11 cellular contexts compared by ENCODE assay signal in the genomic region with DNA sequence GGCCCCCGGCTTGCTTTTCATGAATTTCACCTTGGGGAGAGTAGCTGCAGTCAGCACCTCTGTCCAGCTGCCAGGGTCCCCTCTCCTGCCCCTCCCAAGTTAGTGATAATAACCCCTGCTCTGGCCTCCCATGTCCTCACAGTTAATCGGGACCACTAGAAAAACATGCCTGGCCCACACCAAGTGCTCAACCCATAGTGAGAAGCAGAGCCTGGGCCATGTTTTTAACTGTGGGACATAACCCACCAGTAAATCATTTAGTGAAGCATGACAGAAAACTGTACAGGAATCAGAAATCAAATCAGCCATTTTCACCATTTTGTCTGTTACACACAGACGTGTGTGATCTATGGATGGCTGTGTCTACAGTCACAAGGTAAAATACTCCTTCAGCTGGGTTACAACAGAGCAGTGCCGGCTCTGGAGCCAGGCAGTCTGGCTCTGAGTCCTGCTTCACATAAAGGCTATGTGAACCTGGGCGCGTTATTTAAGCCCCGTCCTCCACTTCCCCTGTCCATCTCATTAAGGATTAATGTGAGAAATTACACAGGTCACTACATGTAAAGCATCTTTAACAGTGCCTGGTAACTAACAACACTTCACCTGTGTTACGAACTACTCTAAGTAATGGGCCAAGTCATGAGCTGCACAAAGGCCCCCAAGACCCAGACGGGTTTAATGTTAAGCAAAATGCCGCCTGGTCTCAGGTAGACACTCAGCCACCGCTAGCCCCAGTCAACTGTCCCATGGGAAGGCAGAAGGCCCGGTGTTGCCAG. TPM values are rescaled to one million over a fixed set of nuclear protein-coding genes. Genes with fewer than 3 reads are reported as not detected.
DNase-seq lines count a peak whose midpoint lies in the region; ATAC-seq, FAIRE-seq and TF ChIP-seq lines count a peak whose summit lies in the region.
"Had no signal": no experiment of that assay in that cellular context is flagged by ENCODE, and none has a peak within 500 bp of the region (broad histone marks: within the 10 kb centered on the region; RNA-seq: fewer than 3 reads in every experiment).

No MANE protein-coding gene starts in this region.

- H2AK5ac ChIP-seq in IMR-90 (ENCODE audit: low read depth, low read length) = no peak overlapping the region

- H2AK9ac ChIP-seq in IMR-90 (replicated peaks; ENCODE audit: low read depth, low read length, poor library complexity) = no peak overlapping the region

- FAIRE-seq in bronchial epithelial cell (lab: Jason Lieb, UNC) = no peak
- FAIRE-seq: D721Med had no signal

- H3K27ac Mint-ChIP-seq in CD4-positive, alpha-beta memory T cell = peak overlapping the region in 6 of 7 donors; percentile 66 to 86 (median 78)
- peak overlapping the region; percentile 23 to 80 (median 39) for H3K27ac Mint-ChIP-seq in nephron

- H4K91ac ChIP-seq in IMR-90 (ENCODE audit: insufficient read depth, low read depth, low read length) = no peak overlapping the region

- H2BK5ac ChIP-seq in IMR-90 (ENCODE audit: low read depth, low read length, poor library complexity, severe bottlenecking) = peak overlapping the region; percentile 14

- H3K4me1 Mint-ChIP-seq in CD4-positive, alpha-beta memory T cell = peaks cover 27 to 53% (median 44%) of the 10 kb centered on the region in 4 donors
- peaks cover 22% of the 10 kb centered on the region for H3K4me1 Mint-ChIP-seq in nephron

- H3K27me3 Mint-ChIP-seq in CD4-positive, alpha-beta memory T cell = peaks cover 0 to 1% of the 10 kb centered on the region in 2 donors
- H3K27me3 Mint-ChIP-seq in nephron (ENCODE audit: low read depth) = no peaks in the 10 kb centered on the region

- no peak overlapping the region for H3K27ac ChIP-seq in CD4-positive, alpha-beta memory T cell (ENCODE audit: low read depth, low read length)
- H3K27ac ChIP-seq in IMR-90 (ENCODE audit: insufficient read depth, low read length) = no peak overlapping the region

- H3K4me1 ChIP-seq in CD4-positive, alpha-beta memory T cell (ENCODE audit: insufficient read depth, low read length) = peaks cover 50% of the 10 kb centered on the region
- peaks cover 10% of the 10 kb centered on the region; the same call in 1 of the 2 replicates for H3K4me1 ChIP-seq in IMR-90 (ENCODE audit: control insufficient read depth, insufficient read depth, low read length)

- H2BK15ac ChIP-seq in IMR-90 (ENCODE audit: low read depth, low read length) = no peak overlapping the region

- H2AFZ ChIP-seq in IMR-90 (replicated peaks; ENCODE audit: low read length, poor library complexity) = no peak overlapping the region

- H3K27me3 ChIP-seq in CD4-positive, alpha-beta memory T cell (ENCODE audit: insufficient read depth, low read length) = no peaks in the 10 kb centered on the region
- H3K27me3 ChIP-seq in IMR-90 (ENCODE audit: control insufficient read depth, insufficient read depth, low read length) (no peaks in the 10 kb centered on the region), bronchial epithelial cell (ENCODE audit: control insufficient read depth, insufficient read depth, low read length) (no peaks in the 10 kb centered on the region)

- peak overlapping the region in 1 of 8 donors; percentile 49 for H3K4me3 Mint-ChIP-seq in CD4-positive, alpha-beta memory T cell
- no peak overlapping the region for H3K4me3 Mint-ChIP-seq in nephron

- H2BK120ac ChIP-seq in IMR-90 (ENCODE audit: low read depth, low read length) = no peak overlapping the region

- no peak overlapping the region for H3K4me2 ChIP-seq in IMR-90 (ENCODE audit: low read depth, low read length)

- H3K4me3 ChIP-seq in CD4-positive, alpha-beta memory T cell (ENCODE audit: low read length in 2 of 2) = no peak overlapping the region
- H3K4me3 ChIP-seq in IMR-90 (ENCODE audit: insufficient read depth, low read depth, low read length) (no peak overlapping the region), bronchial epithelial cell (ENCODE audit: low read depth, low read length) (no peak overlapping the region)
- H3K4me3 ChIP-seq: thoracic aorta had no signal

- H4K20me1 ChIP-seq in IMR-90 (ENCODE audit: insufficient read depth, low read length) = peaks cover 71% of the 10 kb centered on the region

- BruUV-seq in IMR-90 (replicated peaks; lab: Mats Ljungman, UMichigan) = no TSS peak

- no peak overlapping the region for H2BK20ac ChIP-seq in IMR-90 (ENCODE audit: low read depth, low read length)

- no peak for ATAC-seq in IMR-90 (ENCODE audit: low read depth)

- H3K79me1 ChIP-seq in IMR-90 (ENCODE audit: low read depth in 1 of 2, low read length in 2 of 2) = peaks cover 49 to 79% of the 10 kb centered on the region in 2 experiments

- TF ChIP-seq CTCF in IMR-90 (conservative IDR thresholded peaks at IDR 0.05; ENCODE audit: low read depth, low read length) (no peak), bronchial epithelial cell (IDR thresholded peaks at IDR 0.05; ENCODE audit: insufficient read depth, low read length, severe bottlenecking) (no peak), nephron (IDR thresholded peaks at IDR 0.05; ENCODE audit: unreplicated experiment in 3 of 3) (no peak)

- H3K9ac ChIP-seq in IMR-90 (ENCODE audit: low read depth, low read length) = no peak overlapping the region

- H3K18ac ChIP-seq in IMR-90 (ENCODE audit: low read depth, low read length) = no peak overlapping the region

- intact Hi-C loops in CD4-positive, alpha-beta memory T cell (cut with micrococcal nuclease) = no loop called here
- intact Hi-C loops in IMR-90 (cut with micrococcal nuclease) = no loop called here

- H3K36me3 ChIP-seq in CD4-positive, alpha-beta memory T cell (ENCODE audit: insufficient read depth, low read length) = peaks cover 72% of the 10 kb centered on the region
- peaks cover 81% of the 10 kb centered on the region for H3K36me3 ChIP-seq in IMR-90 (ENCODE audit: control insufficient read depth, insufficient read depth, low read length)
- peaks cover 44% of the 10 kb centered on the region for H3K36me3 ChIP-seq in bronchial epithelial cell (ENCODE audit: control insufficient read depth, insufficient read depth, low read length)

- 100% methylated on average over 1 of the region's 12 CpGs; no CpG with 5 or more reads in 1 of the 2 experiments for WGBS in IMR-90 (ENCODE audit: extremely low coverage in 2 of 2, insufficient read length in 1 of 2), 2 experiments

- no peak overlapping the region for H3K56ac ChIP-seq in IMR-90 (ENCODE audit: extremely low read depth, insufficient read depth, low read length)

- H4K8ac ChIP-seq in IMR-90 (ENCODE audit: low read depth in 2 of 2, low read length in 2 of 2) = peak overlapping the region in 1 of 2 experiments; percentile 23; a peak in 1 of 4 replicates

- H3K14ac ChIP-seq in IMR-90 (replicated peaks; ENCODE audit: low read depth, low read length) = no peak overlapping the region

- in situ Hi-C loops in IMR-90 (cut with MboI; ENCODE audit: low sequenced_read_pairs) = no loop called here

- peaks cover 7% of the 10 kb centered on the region; the same call in 1 of the 2 replicates for H3K9me1 ChIP-seq in IMR-90 (ENCODE audit: insufficient read depth, low read length)

- no peak overlapping the region for H3K4ac ChIP-seq in IMR-90 (ENCODE audit: low read depth, low read length)

- no peak overlapping the region for H3K23ac ChIP-seq in IMR-90 (ENCODE audit: low read depth, low read length)

- no peaks in the 10 kb centered on the region for H3K9me3 ChIP-seq in CD4-positive, alpha-beta memory T cell (ENCODE audit: control insufficient read depth in 1 of 2, low read length in 2 of 2)
- H3K9me3 ChIP-seq in IMR-90 (ENCODE audit: control insufficient read depth, insufficient read depth, low read length) = no peaks in the 10 kb centered on the region
- H3K9me3 ChIP-seq: thoracic aorta had no signal

- H3K9me3 Mint-ChIP-seq in CD4-positive, alpha-beta memory T cell = peaks cover 0 to 14% (median 0%) of the 10 kb centered on the region in 8 donors
- no peaks in the 10 kb centered on the region for H3K9me3 Mint-ChIP-seq in nephron

- no peak overlapping the region for H4K5ac ChIP-seq in IMR-90 (ENCODE audit: low read depth, low read length)

- DNase-seq in CD4-positive, alpha-beta memory T cell = no peak
- DNase-seq in IMR-90 (no peak), bronchial epithelial cell (ENCODE audit: low read depth) (peak; percentile 15), AG20443 (ENCODE audit: low spot score) (no peak), amniotic stem cell (lab: John Stamatoyannopoulos, UW) (no peak), NCI-H2171 (lab: John Stamatoyannopoulos, UW) (no peak), HuH-7.5 (ENCODE audit: low spot score) (no peak)

- dilution Hi-C loops in IMR-90 (cut with HindIII; ENCODE audit: low sequenced_read_pairs, unreplicated experiment) = no loop called here

- POLR2A ChIA-PET in CD4-positive, alpha-beta memory T cell (lab: Charles Lee; ENCODE audit: partially characterized antibody) = interaction anchor here (0.6 to 5.6 kb wide), 6 partner anchors 10 to 70 kb away, joined by 3 to 40 read pairs (median 8); a partner anchor contains a TSS
- POLR2A ChIA-PET in IMR-90 (lab: Charles Lee; ENCODE audit: unreplicated experiment) = no interaction called here

- TF ChIP-seq POLR2A in IMR-90 (IDR thresholded peaks at IDR 0.05; ENCODE audit: low read depth, low read length) = no peak

- CTCF ChIA-PET in CD4-positive, alpha-beta memory T cell (lab: Charles Lee; ENCODE audit: partially characterized antibody) = interaction anchor here (1.1 to 2.0 kb wide), 2 partner anchors 8 to 39 kb away, joined by 4 to 10 read pairs; a partner anchor contains a TSS
- CTCF ChIA-PET in IMR-90 (lab: Yijun Ruan, JAX) = no interaction called here

- no peak for TF ChIP-seq RAD21 in IMR-90 (IDR thresholded peaks at IDR 0.05; ENCODE audit: low read length)

- H3K36me3 Mint-ChIP-seq in CD4-positive, alpha-beta memory T cell = peaks cover 64 to 83% of the 10 kb centered on the region in 2 donors
- peaks cover 84% of the 10 kb centered on the region for H3K36me3 Mint-ChIP-seq in nephron (ENCODE audit: low read depth)

RNA-seq across cellular contexts. Expression of a gene that starts 7.6 kb away (rescaled TPM):
- 100 to 1,000 TPM; 135 to 143 TPM for total RNA-seq in CD4-positive, alpha-beta memory T cell
- polyA plus RNA-seq in CD4-positive, alpha-beta memory T cell = 100 to 1,000 TPM; 245 to 294 TPM
- total RNA-seq in IMR-90 (2012; rRNA removed) = 15.0 and 15.6 TPM in 2 replicates
- polyA plus RNA-seq in IMR-90 (2012; rRNA removed) = 62.1 and 62.3 TPM in 2 replicates
- 91.1 and 125 TPM in 2 replicates for polyA plus RNA-seq in IMR-90 (2012; cell fraction: cytosol; rRNA removed)
- 56.4 and 61.3 TPM in 2 replicates for polyA plus RNA-seq in IMR-90 (2012; cell fraction: nucleus; rRNA removed; ENCODE audit: low replicate concordance)
- total RNA-seq in bronchial epithelial cell = 44.5 and 51.1 TPM in 2 replicates

RNA-seq across cellular contexts. Expression of a gene that starts 10.6 kb away (rescaled TPM):
- 100 to 1,000 TPM; 329 to 351 TPM for total RNA-seq in CD4-positive, alpha-beta memory T cell
- 10 to 100 TPM; 15.2 to 76.0 TPM for polyA plus RNA-seq in CD4-positive, alpha-beta memory T cell
- total RNA-seq in IMR-90 (2012; rRNA removed) (316 and 429 TPM in 2 replicates), bronchial epithelial cell (172 and 246 TPM in 2 replicates)
- polyA plus RNA-seq in IMR-90 (2012; rRNA removed) = 277 and 280 TPM in 2 replicates
- polyA plus RNA-seq in IMR-90 (2012; cell fraction: cytosol; rRNA removed) = 159 and 260 TPM in 2 replicates
- polyA plus RNA-seq in IMR-90 (2012; cell fraction: nucleus; rRNA removed; ENCODE audit: low replicate concordance) = 202 and 318 TPM in 2 replicates

RNA-seq across cellular contexts. Expression of a gene that starts 26.4 kb away (rescaled TPM):
- total RNA-seq in CD4-positive, alpha-beta memory T cell = 1 to 10 TPM; 4.7 to 6.1 TPM
- polyA plus RNA-seq in CD4-positive, alpha-beta memory T cell = not detected
- total RNA-seq in IMR-90 (2012; rRNA removed) = not detected in 2 replicates
- polyA plus RNA-seq in IMR-90 (2012; rRNA removed) = 0.10 and 0.29 TPM in 2 replicates
- polyA plus RNA-seq in IMR-90 (2012; cell fraction: cytosol; rRNA removed) = not detected in 2 replicates
- 1.2 and 1.3 TPM in 2 replicates for polyA plus RNA-seq in IMR-90 (2012; cell fraction: nucleus; rRNA removed; ENCODE audit: low replicate concordance)
- total RNA-seq in bronchial epithelial cell = 0.64 and 1.1 TPM in 2 replicates
- total RNA-seq: NCI-H460 had no signal

RNA-seq across cellular contexts. Expression of a gene that starts 38.9 kb away (rescaled TPM):
- total RNA-seq in CD4-positive, alpha-beta memory T cell = 10 to 100 TPM; 64.4 to 65.9 TPM
- polyA plus RNA-seq in CD4-positive, alpha-beta memory T cell = 10 to 100 TPM; 20.9 to 53.3 TPM
- total RNA-seq in IMR-90 (2012; rRNA removed) (0.72 and 0.83 TPM in 2 replicates), bronchial epithelial cell (8.7 and 12.3 TPM in 2 replicates)
- 1.2 and 1.9 TPM in 2 replicates for polyA plus RNA-seq in IMR-90 (2012; rRNA removed)
- 1.00 and 1.0 TPM in 2 replicates for polyA plus RNA-seq in IMR-90 (2012; cell fraction: cytosol; rRNA removed)
- 1.5 and 1.7 TPM in 2 replicates for polyA plus RNA-seq in IMR-90 (2012; cell fraction: nucleus; rRNA removed; ENCODE audit: low replicate concordance)

RNA-seq across cellular contexts. Expression of a gene that starts 50.2 kb away (rescaled TPM):
- total RNA-seq in CD4-positive, alpha-beta memory T cell = not detected
- not detected for polyA plus RNA-seq in CD4-positive, alpha-beta memory T cell
- total RNA-seq in IMR-90 (2012; rRNA removed) (not detected in 2 replicates), bronchial epithelial cell (1,636 and 4,049 TPM in 2 replicates)
- not detected in 2 replicates for polyA plus RNA-seq in IMR-90 (2012; rRNA removed)
- not detected in 2 replicates for polyA plus RNA-seq in IMR-90 (2012; cell fraction: cytosol; rRNA removed)
- not detected in 2 replicates for polyA plus RNA-seq in IMR-90 (2012; cell fraction: nucleus; rRNA removed; ENCODE audit: low replicate concordance)
- total RNA-seq: NCI-H460 had no signal
